Comparison of ENCODE assay signal across 1 cellular context in the genomic region with DNA sequence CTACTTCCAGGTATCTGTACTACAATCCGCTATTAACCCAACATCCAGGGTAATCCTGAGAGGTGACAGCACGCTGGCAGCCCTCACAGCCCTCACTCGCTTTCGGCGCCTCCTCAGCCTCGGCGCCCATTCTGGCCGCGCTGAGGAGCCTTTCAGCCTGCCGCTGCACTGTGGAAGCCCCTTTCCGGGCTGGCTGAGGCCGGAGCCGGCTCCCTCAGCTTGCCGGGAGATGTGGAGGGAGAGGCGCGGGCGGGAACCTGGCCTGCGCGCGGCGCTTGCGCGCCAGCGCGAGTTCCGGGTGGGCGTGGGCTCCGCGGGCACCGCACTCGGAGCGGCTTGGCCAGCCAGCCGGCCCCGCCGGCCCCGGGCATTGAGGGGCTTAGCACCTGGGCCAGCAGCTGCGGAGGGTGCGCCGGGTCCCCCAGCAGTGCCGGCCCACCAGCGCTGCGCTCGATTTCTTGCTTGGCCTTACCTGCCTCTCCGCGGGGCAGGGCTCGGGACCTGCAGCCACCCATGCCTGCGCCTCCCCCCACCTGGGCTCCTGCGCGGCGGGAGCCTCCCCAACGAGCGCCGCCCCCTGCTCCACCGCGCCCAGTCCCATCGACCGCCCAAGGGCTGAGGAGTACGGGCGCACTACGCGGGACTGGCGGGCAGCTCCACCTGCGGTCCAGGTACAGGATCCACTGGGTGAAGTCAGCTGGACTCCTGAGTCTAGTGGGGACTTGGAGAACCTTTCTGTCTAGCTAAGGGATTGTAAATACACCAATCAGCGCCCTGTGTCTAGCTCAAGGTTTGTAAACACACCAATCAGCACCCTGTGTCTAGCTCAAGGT.
TF ChIP-seq lines count a peak whose summit lies in the region.

No MANE protein-coding gene starts in this region.

TF ChIP-seq in A549, 52 proteins besides CTCF, POLR2A, EP300 and RAD21 (continued from another document):
- no peak for TF ChIP-seq TFCP2L1 (CRISPR knock-in tag; IDR thresholded peaks at IDR 0.05)
- TF ChIP-seq ZFP36 (IDR thresholded peaks at IDR 0.05; ENCODE audit: borderline replicate concordance, partially characterized antibody): no peak
- no peak; the same call in 1 of the 2 replicates for TF ChIP-seq E2F6 (IDR thresholded peaks at IDR 0.05; ENCODE audit: borderline replicate concordance, low read depth)
- TF ChIP-seq PHF8 (IDR thresholded peaks at IDR 0.05; ENCODE audit: borderline replicate concordance, low read depth): no peak
- no peak for TF ChIP-seq EHMT2 (IDR thresholded peaks at IDR 0.05; ENCODE audit: low read depth)
